Comparison of ENCODE assay signal across 9 cellular contexts in genomic region chrX:52261125-52261462, GRCh38.
A peak's percentile ranks its signal among the peaks of the same experiment; 100 is the strongest.
DNase-seq lines count a peak whose midpoint lies in the region; ATAC-seq, FAIRE-seq and TF ChIP-seq lines count a peak whose summit lies in the region.
"Had no signal": no experiment of that assay in that cellular context is flagged by ENCODE, and none has a peak within 500 bp of the region (broad histone marks: within the 10 kb centered on the region; RNA-seq: fewer than 3 reads in every experiment).

No MANE protein-coding gene starts in this region.

- no peaks in the 10 kb centered on the region for H3K9me3 ChIP-seq in CD8-positive, alpha-beta T cell (ENCODE audit: low read length)
- no peaks in the 10 kb centered on the region for H3K9me3 ChIP-seq in naive thymus-derived CD4-positive, alpha-beta T cell (ENCODE audit: control insufficient read depth in 2 of 3, low read length in 3 of 3)

- no peak for DNase-seq in CD8-positive, alpha-beta T cell
- DNase-seq in bronchial epithelial cell (ENCODE audit: low read depth), result no peak
- no peak for DNase-seq in naive thymus-derived CD4-positive, alpha-beta T cell
- no peak for DNase-seq in NCI-H2029 (lab: John Stamatoyannopoulos, UW)
- no peak for DNase-seq in erythroblast (lab: John Stamatoyannopoulos, UW)
- no peak for DNase-seq in GM03348 (ENCODE audit: low spot score)
- DNase-seq: SIG-M5 had no signal

- no peak overlapping the region for H3K4me3 ChIP-seq in CD8-positive, alpha-beta T cell (ENCODE audit: low read depth, low read length)
- peak overlapping the region; percentile 57 for H3K4me3 ChIP-seq in bronchial epithelial cell (ENCODE audit: low read depth, low read length)
- peak overlapping the region; percentile 78 for H3K4me3 ChIP-seq in naive thymus-derived CD4-positive, alpha-beta T cell (ENCODE audit: low read length)

- H3K4me3 Mint-ChIP-seq in CD8-positive, alpha-beta T cell, result peak overlapping the region; percentile 92
- peak overlapping the region; percentile 87 to 99 (median 96) for H3K4me3 Mint-ChIP-seq in naive thymus-derived CD4-positive, alpha-beta T cell

- no peak for TF ChIP-seq POLR2A in erythroblast (IDR thresholded peaks at IDR 0.05; ENCODE audit: low read length)

- H3K36me3 ChIP-seq in CD8-positive, alpha-beta T cell (ENCODE audit: insufficient read depth, low read length), result no peaks in the 10 kb centered on the region
- H3K36me3 ChIP-seq in bronchial epithelial cell (ENCODE audit: control insufficient read depth, insufficient read depth, low read length), result no peaks in the 10 kb centered on the region
- H3K36me3 ChIP-seq in naive thymus-derived CD4-positive, alpha-beta T cell (ENCODE audit: control insufficient read depth in 2 of 3, insufficient read depth in 3 of 3, low read length in 3 of 3), result no peaks in the 10 kb centered on the region

- CTCF ChIA-PET in CD8-positive, alpha-beta T cell (lab: Charles Lee), result interaction anchor here (1.3 kb wide), 2 partner anchors 516 to 619 kb away, joined by 3 to 9 read pairs; no protein-coding TSS in a partner anchor
- CTCF ChIA-PET in naive thymus-derived CD4-positive, alpha-beta T cell (lab: Charles Lee), result interaction anchor here (1.8 kb wide), 1 partner anchor 11 kb away, joined by 6 read pairs; no protein-coding TSS in a partner anchor

- FAIRE-seq in bronchial epithelial cell (lab: Jason Lieb, UNC), result no peak

- no peaks in the 10 kb centered on the region for H3K27me3 ChIP-seq in CD8-positive, alpha-beta T cell (ENCODE audit: insufficient read depth, low read length)
- H3K27me3 ChIP-seq in bronchial epithelial cell (ENCODE audit: control insufficient read depth, insufficient read depth, low read length), result no peaks in the 10 kb centered on the region
- no peaks in the 10 kb centered on the region for H3K27me3 ChIP-seq in naive thymus-derived CD4-positive, alpha-beta T cell (ENCODE audit: control insufficient read depth in 2 of 2, insufficient read depth in 2 of 2, low read length in 2 of 2)

- intact Hi-C loops in CD8-positive, alpha-beta T cell (cut with DNase I, micrococcal nuclease), result loop anchor here (1.0 to 10.0 kb wide), 8 partner anchors 360 to 776 kb away; partner anchors contain the start of gene MAGED1 (in 2 of the 2)
- intact Hi-C loops in naive thymus-derived CD4-positive, alpha-beta T cell (cut with micrococcal nuclease), result loop anchor here (1.0 to 10.0 kb wide), 11 partner anchors 368 to 1569 kb away; partner anchors contain the start of genes MAGED1 (in 2 of the 2), KANTR (in 1 of the 2), NUDT10 (in 1 of the 2) and NUDT11 (in 1 of the 2)

- peaks cover 20% of the 10 kb centered on the region for H3K27me3 Mint-ChIP-seq in CD8-positive, alpha-beta T cell (ENCODE audit: low read depth)
- peaks cover 10 to 20% (median 12%) of the 10 kb centered on the region in 5 donors for H3K27me3 Mint-ChIP-seq in naive thymus-derived CD4-positive, alpha-beta T cell

- H3K27ac Mint-ChIP-seq in CD8-positive, alpha-beta T cell, result peak overlapping the region; percentile 97
- peak overlapping the region; percentile 91 to 99 (median 98) for H3K27ac Mint-ChIP-seq in naive thymus-derived CD4-positive, alpha-beta T cell

- peaks cover 5% of the 10 kb centered on the region for H3K4me1 ChIP-seq in CD8-positive, alpha-beta T cell (ENCODE audit: insufficient read depth, low read length)
- peaks cover 0 to 12% of the 10 kb centered on the region in 2 donors for H3K4me1 ChIP-seq in naive thymus-derived CD4-positive, alpha-beta T cell (ENCODE audit: control insufficient read depth in 2 of 2, insufficient read depth in 2 of 2, low read length in 2 of 2)

- H3K27ac ChIP-seq in CD8-positive, alpha-beta T cell (ENCODE audit: low read depth, low read length), result no peak overlapping the region
- H3K27ac ChIP-seq in naive thymus-derived CD4-positive, alpha-beta T cell (ENCODE audit: low read depth, low read length), result no peak overlapping the region

- POLR2A ChIA-PET in CD8-positive, alpha-beta T cell (lab: Charles Lee), result interaction anchor here (1.0 to 1.4 kb wide), 2 partner anchors 458 to 620 kb away, joined by 4 to 8 read pairs; no protein-coding TSS in a partner anchor
- POLR2A ChIA-PET in naive thymus-derived CD4-positive, alpha-beta T cell (lab: Charles Lee), result interaction anchor here (1.1 to 1.4 kb wide), 3 partner anchors 459 to 865 kb away, joined by 3 read pairs; no protein-coding TSS in a partner anchor

- H3K9me3 Mint-ChIP-seq in CD8-positive, alpha-beta T cell, result no peaks in the 10 kb centered on the region
- peaks cover 0 to 5% (median 0%) of the 10 kb centered on the region in 11 donors for H3K9me3 Mint-ChIP-seq in naive thymus-derived CD4-positive, alpha-beta T cell

- no peak for TF ChIP-seq CTCF in CD8-positive, alpha-beta T cell (IDR thresholded peaks at IDR 0.05)
- TF ChIP-seq CTCF in bronchial epithelial cell (IDR thresholded peaks at IDR 0.05; ENCODE audit: insufficient read depth, low read length, severe bottlenecking), result no peak

- peaks cover 2% of the 10 kb centered on the region for H3K36me3 Mint-ChIP-seq in CD8-positive, alpha-beta T cell
- H3K36me3 Mint-ChIP-seq in naive thymus-derived CD4-positive, alpha-beta T cell, result no peaks in the 10 kb centered on the region

- ATAC-seq in CD8-positive, alpha-beta T cell, result no peak
- ATAC-seq in HG03432 (IDR thresholded peaks at IDR 0.05; ENCODE audit: unreplicated experiment) (peak; percentile 7), GM21576 (IDR thresholded peaks at IDR 0.05; ENCODE audit: unreplicated experiment) (no peak)
- no peak for ATAC-seq in naive thymus-derived CD4-positive, alpha-beta T cell

- H3K4me1 Mint-ChIP-seq in CD8-positive, alpha-beta T cell (ENCODE audit: low read depth), result peaks cover 12% of the 10 kb centered on the region
- H3K4me1 Mint-ChIP-seq in naive thymus-derived CD4-positive, alpha-beta T cell, result peaks cover 5 to 24% (median 16%) of the 10 kb centered on the region in 7 donors
